In the genomic region with DNA sequence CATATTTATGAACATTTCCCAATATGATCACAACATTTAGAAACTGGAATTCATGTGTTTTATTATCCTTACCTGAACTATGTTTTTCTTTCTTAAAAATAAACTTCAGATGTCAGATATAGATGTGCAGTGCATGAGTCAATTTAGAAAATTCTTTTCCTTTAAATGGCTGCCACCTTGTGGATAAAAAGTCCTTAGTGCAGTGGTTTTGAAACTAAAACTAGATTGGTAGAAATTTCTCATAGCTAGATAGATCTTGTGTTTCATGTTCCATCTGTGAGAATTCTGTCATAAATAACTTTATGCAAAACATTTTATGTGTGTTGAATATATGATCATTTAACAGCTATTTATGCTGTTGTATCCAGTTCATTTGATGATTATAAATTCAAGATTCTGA, we compare ENCODE assay signal across 9 cellular contexts.
DNase-seq lines count a peak whose midpoint lies in the region; ATAC-seq and TF ChIP-seq lines count a peak whose summit lies in the region.
"Had no signal": no experiment of that assay in that cellular context is flagged by ENCODE, and none has a peak within 500 bp of the region (broad histone marks: within the 10 kb centered on the region; RNA-seq: fewer than 3 reads in every experiment).

No MANE protein-coding gene starts in this region.

- no peak overlapping the region for H2AFZ ChIP-seq in OCI-LY7 (ENCODE audit: low read length)

- H3K4me3 ChIP-seq in OCI-LY7 (ENCODE audit: low read depth, low read length, poor library complexity, severe bottlenecking) = no peak overlapping the region
- H3K4me3 ChIP-seq in endodermal cell (ENCODE audit: low read length) = no peak overlapping the region

- no peaks in the 10 kb centered on the region for H3K9me3 Mint-ChIP-seq in endodermal cell
- no peaks in the 10 kb centered on the region for H3K9me3 Mint-ChIP-seq in neural crest cell
- H3K9me3 Mint-ChIP-seq: CD8-positive, alpha-beta memory T cell had no signal

- no peak overlapping the region for H3K4me3 Mint-ChIP-seq in endodermal cell
- no peak overlapping the region for H3K4me3 Mint-ChIP-seq in neural crest cell
- H3K4me3 Mint-ChIP-seq: CD8-positive, alpha-beta memory T cell had no signal

- no peaks in the 10 kb centered on the region for H4K20me1 ChIP-seq in OCI-LY7 (ENCODE audit: insufficient read depth, low read length)

- H3K27me3 ChIP-seq in endodermal cell (ENCODE audit: control insufficient read depth, insufficient read depth, low read length, poor library complexity, severe bottlenecking) = no peaks in the 10 kb centered on the region

- H3K36me3 ChIP-seq in OCI-LY7 (ENCODE audit: insufficient read depth, low read length) (no peaks in the 10 kb centered on the region), endodermal cell (ENCODE audit: control insufficient read depth, insufficient read depth, low read length) (no peaks in the 10 kb centered on the region)

- H3K79me2 ChIP-seq in OCI-LY7 (ENCODE audit: insufficient read depth, low read depth, low read length) = no peaks in the 10 kb centered on the region

- H3K27ac Mint-ChIP-seq in endodermal cell (no peak overlapping the region), neural crest cell (ENCODE audit: unreplicated experiment) (no peak overlapping the region)
- H3K27ac Mint-ChIP-seq: CD8-positive, alpha-beta memory T cell had no signal

- DNase-seq in NCI-H2029 treated with DMSO at 0.1 percent for 48 hours (lab: John Stamatoyannopoulos, UW) (peak; percentile 23), NCI-H2029 (lab: John Stamatoyannopoulos, UW) (no peak), OCI-LY7 (ENCODE audit: low spot score) (peak; percentile 62), endodermal cell (no peak), neural crest cell (ENCODE audit: low read depth, low spot score) (no peak), mucosa of gallbladder (ENCODE audit: low spot score) (no peak)

- peak; percentile 89 for ATAC-seq in GM21360 (IDR thresholded peaks at IDR 0.05; ENCODE audit: unreplicated experiment)
- peak; percentile 76 for ATAC-seq in HG03457 (IDR thresholded peaks at IDR 0.05; ENCODE audit: unreplicated experiment)

- TF ChIP-seq CTCF in OCI-LY7 (conservative IDR thresholded peaks at IDR 0.05; ENCODE audit: low read length) (peak; percentile 91), endodermal cell (conservative IDR thresholded peaks at IDR 0.05) (peak; percentile 73), neural crest cell (conservative IDR thresholded peaks at IDR 0.05) (peak; percentile 79)

- H3K4me1 ChIP-seq in OCI-LY7 (ENCODE audit: insufficient read depth, low read length, poor library complexity, severe bottlenecking) = no peaks in the 10 kb centered on the region
- H3K4me1 ChIP-seq in endodermal cell (ENCODE audit: control insufficient read depth, insufficient read depth, low read length) = no peaks in the 10 kb centered on the region

- H3K9me3 ChIP-seq in OCI-LY7 (ENCODE audit: low read length) (no peaks in the 10 kb centered on the region), endodermal cell (ENCODE audit: control insufficient read depth, low read length) (no peaks in the 10 kb centered on the region)

- H3K27ac ChIP-seq in OCI-LY7 (ENCODE audit: low read depth, low read length, poor library complexity, severe bottlenecking) (no peak overlapping the region), endodermal cell (ENCODE audit: low read depth, low read length) (no peak overlapping the region)

- CTCF ChIA-PET in OCI-LY7 (lab: Charles Lee; ENCODE audit: unreplicated experiment) = interaction anchor here (1.1 kb wide), 1 partner anchor 161 kb away, joined by 4 read pairs; the partner anchor contains the start of gene NDUFAF4

- H3K36me3 Mint-ChIP-seq in endodermal cell (ENCODE audit: low read depth) = no peaks in the 10 kb centered on the region
- H3K36me3 Mint-ChIP-seq in neural crest cell (ENCODE audit: low read depth) = no peaks in the 10 kb centered on the region

- POLR2A ChIA-PET in OCI-LY7 (lab: Charles Lee) = interaction anchor here (1.0 to 1.7 kb wide), 2 partner anchors 17 to 411 kb away, joined by 4 read pairs; no protein-coding TSS in a partner anchor

- H3K4me1 Mint-ChIP-seq in endodermal cell (no peaks in the 10 kb centered on the region), neural crest cell (no peaks in the 10 kb centered on the region)
- H3K4me1 Mint-ChIP-seq: CD8-positive, alpha-beta memory T cell had no signal

- no peak overlapping the region for H3K4me2 ChIP-seq in OCI-LY7 (ENCODE audit: low read length)

- H3K27me3 Mint-ChIP-seq in endodermal cell (ENCODE audit: insufficient read depth) (no peaks in the 10 kb centered on the region), neural crest cell (ENCODE audit: low read depth) (peaks cover 16% of the 10 kb centered on the region)
- H3K27me3 Mint-ChIP-seq: CD8-positive, alpha-beta memory T cell had no signal

- intact Hi-C loops in OCI-LY7 (cut with micrococcal nuclease; ENCODE audit: unreplicated experiment) = loop anchor here (1.0 to 2.0 kb wide), 4 partner anchors 161 to 516 kb away; no protein-coding TSS in a partner anchor

- no peaks in the 10 kb centered on the region for H3K9me2 ChIP-seq in OCI-LY7 (ENCODE audit: insufficient read depth, low read length)

- BruUV-seq in OCI-LY7 (replicated peaks; lab: Mats Ljungman, UMichigan) = no TSS peak

- no peak overlapping the region for H3K9ac ChIP-seq in endodermal cell (ENCODE audit: extremely low read depth, low read length, poor library complexity, severe bottlenecking)

Comparison
In these comparisons a context has a peak if more than half of its experiments do, and no peak if none do; other contexts are left out.
1. DNase-seq: peak in NCI-H2029 treated with DMSO at 0.1 percent for 48 hours (single experiment) and OCI-LY7 (single experiment); none in NCI-H2029 (single experiment), endodermal cell (single experiment), neural crest cell (single experiment) and mucosa of gallbladder (single experiment).
2. Peak in every context shown above with its lines, with median percentiles within 50 percentile points of each other: CTCF ChIP-seq.